ENCODE assay signal across 1 cellular context in genomic region chr10:121339136-121339535, GRCh38.
TF ChIP-seq lines count a peak whose summit lies in the region.

No MANE protein-coding gene starts in this region.

TF ChIP-seq in HEK293, 187 proteins besides CTCF, POLR2A, EP300 and RAD21 (continued from another document):
- TF ChIP-seq ZBTB26 (tag by site-specific recombination; optimal IDR thresholded peaks at IDR 0.05): no peak
- no peak for TF ChIP-seq ZNF16 (tag by site-specific recombination; IDR thresholded peaks at IDR 0.05; ENCODE audit: low read depth)
- peak; percentile 29; the same call in 1 of the 2 replicates for TF ChIP-seq ZNF629 (tag by site-specific recombination; IDR thresholded peaks at IDR 0.05)
